Comparison of ENCODE assay signal across 19 cellular contexts in genomic region chr10:121501796-121502195, GRCh38.
A peak's percentile ranks its signal among the peaks of the same experiment; 100 is the strongest.
DNase-seq lines count a peak whose midpoint lies in the region; ATAC-seq and TF ChIP-seq lines count a peak whose summit lies in the region.
"Had no signal": no experiment of that assay in that cellular context is flagged by ENCODE, and none has a peak within 500 bp of the region (broad histone marks: within the 10 kb centered on the region; RNA-seq: fewer than 3 reads in every experiment).

No MANE protein-coding gene starts in this region.

- peaks cover 51% of the 10 kb centered on the region for H3K27me3 Mint-ChIP-seq in neural crest cell (ENCODE audit: low read depth)
- H3K27me3 Mint-ChIP-seq: CD8-positive, alpha-beta memory T cell had no signal

- H3K36me3 Mint-ChIP-seq in neural crest cell (ENCODE audit: low read depth): peaks cover 3% of the 10 kb centered on the region
- H3K36me3 Mint-ChIP-seq: CD8-positive, alpha-beta memory T cell had no signal

- peak overlapping the region; percentile 36 for H3K4me3 Mint-ChIP-seq in neural crest cell
- H3K4me3 Mint-ChIP-seq: CD8-positive, alpha-beta memory T cell had no signal

- no peak overlapping the region for H3K4me3 ChIP-seq in gastroesophageal sphincter
- H3K4me3 ChIP-seq: BLaER1 treated with 17β-estradiol and CSF1 and Interleukin-3, amounts not matched to agents 10 nM and 100 nM; K562 had no signal

- 52 to 69% methylated on average over 7 of the region's 7 CpGs for WGBS in gastroesophageal sphincter (ENCODE audit: low coverage in 1 of 2), 2 donors

- TF ChIP-seq EP300 in gastroesophageal sphincter (IDR thresholded peaks at IDR 0.05): no peak

- H3K27ac ChIP-seq in cingulate gyrus (ENCODE audit: low read depth, low read length) (peak overlapping the region; percentile 75), temporal lobe (ENCODE audit: low read depth, low read length) (peak overlapping the region; percentile 55), gastroesophageal sphincter (no peak overlapping the region)
- H3K27ac ChIP-seq: BLaER1 treated with 17β-estradiol and CSF1 and Interleukin-3, amounts not matched to agents 10 nM and 100 nM had no signal

- TF ChIP-seq CTCF in neural crest cell (conservative IDR thresholded peaks at IDR 0.05) (no peak), gastroesophageal sphincter (IDR thresholded peaks at IDR 0.05) (no peak)

- no peaks in the 10 kb centered on the region for H3K27me3 ChIP-seq in gastroesophageal sphincter
- H3K27me3 ChIP-seq: BLaER1 treated with 17β-estradiol and CSF1 and Interleukin-3, amounts not matched to agents 10 nM and 100 nM had no signal

- H3K4me1 Mint-ChIP-seq in neural crest cell: peaks cover 20% of the 10 kb centered on the region
- H3K4me1 Mint-ChIP-seq: CD8-positive, alpha-beta memory T cell had no signal

- no peak overlapping the region for H3K27ac Mint-ChIP-seq in neural crest cell (ENCODE audit: unreplicated experiment)
- H3K27ac Mint-ChIP-seq: CD8-positive, alpha-beta memory T cell had no signal

- no peak for TF ChIP-seq POLR2A in gastroesophageal sphincter (IDR thresholded peaks at IDR 0.05)

- H3K4me1 ChIP-seq in gastroesophageal sphincter: peaks cover 0 to 13% (median 0%) of the 10 kb centered on the region in 3 donors

- DNase-seq in NCI-H526 (lab: John Stamatoyannopoulos, UW) (peak; percentile 18 to 20), neural crest cell (ENCODE audit: low read depth, low spot score) (no peak), T1000 (lab: John Stamatoyannopoulos, UW) (no peak), NCI-H69 (lab: John Stamatoyannopoulos, UW) (no peak)
- DNase-seq: CD8-positive, alpha-beta memory T cell; DND-41; H7; NCI-H1417; NCI-H187; NCI-H2107; NCI-H510A; PC-3; RPMI8226; SHP77 treated with DMSO at 0.1 percent for 48 hours had no signal

- H3K9me3 Mint-ChIP-seq in neural crest cell: no peaks in the 10 kb centered on the region
- H3K9me3 Mint-ChIP-seq: CD8-positive, alpha-beta memory T cell had no signal

- no peaks in the 10 kb centered on the region for H3K9me3 ChIP-seq in gastroesophageal sphincter
- H3K9me3 ChIP-seq: BLaER1 treated with 17β-estradiol and CSF1 and Interleukin-3, amounts not matched to agents 10 nM and 100 nM had no signal

- ATAC-seq in gastroesophageal sphincter: no peak
- ATAC-seq: K562, PC-3 had no signal

- peaks cover 0 to 43% of the 10 kb centered on the region in 2 donors for H3K36me3 ChIP-seq in gastroesophageal sphincter
- H3K36me3 ChIP-seq: BLaER1 treated with 17β-estradiol and CSF1 and Interleukin-3, amounts not matched to agents 10 nM and 100 nM had no signal

Comparison
In these comparisons a context has a peak if more than half of its experiments do, and no peak if none do; other contexts are left out.
1. DNase-seq: peak in NCI-H526 (2 of 2); none in neural crest cell (single experiment), T1000 (single experiment) and NCI-H69 (single experiment).
2. H3K27ac ChIP-seq: peak in cingulate gyrus (single experiment) and temporal lobe (single experiment); none in gastroesophageal sphincter (0 of 4).